Comparison of ENCODE assay signal across 8 cellular contexts in the genomic region with DNA sequence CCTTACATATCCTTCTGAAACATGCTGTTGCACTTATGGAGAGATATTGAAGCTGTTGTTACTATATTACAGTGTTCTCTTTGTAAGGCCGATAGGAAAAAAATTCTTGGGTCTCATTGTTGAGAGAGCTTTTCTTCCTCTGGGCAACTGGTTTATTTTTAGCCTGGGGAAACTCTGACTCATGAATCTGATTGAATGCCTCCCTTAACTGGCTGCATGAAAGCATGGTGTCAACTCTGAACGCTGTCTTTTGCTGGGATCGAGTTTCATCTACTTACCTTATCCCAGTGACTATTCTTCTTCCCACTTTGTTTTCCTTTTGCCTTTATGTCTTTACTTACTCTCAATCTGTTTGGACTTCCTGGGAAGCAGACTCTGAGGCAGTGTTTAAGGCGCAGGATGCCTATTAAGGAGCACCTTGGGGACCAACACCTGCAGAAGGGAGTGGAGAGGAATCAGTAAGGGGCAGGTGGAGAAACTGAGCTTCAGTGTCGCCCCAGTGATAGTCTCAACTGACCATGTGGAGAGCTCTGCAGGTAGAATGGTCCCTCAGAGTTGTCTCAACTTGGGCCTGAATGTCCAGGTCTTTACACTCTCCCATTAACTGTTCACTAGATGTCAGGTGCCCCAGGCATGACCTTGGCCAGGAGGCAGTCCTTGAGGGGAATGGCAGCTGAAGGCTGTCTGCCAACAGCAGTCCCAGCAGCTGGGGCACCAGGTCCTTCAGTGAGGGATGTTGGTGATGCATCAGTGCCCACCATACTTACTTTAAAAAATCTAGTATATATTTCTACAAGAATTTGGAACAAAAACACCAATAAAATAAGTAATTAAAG.
DNase-seq lines count a peak whose midpoint lies in the region; ATAC-seq and TF ChIP-seq lines count a peak whose summit lies in the region.

No MANE protein-coding gene starts in this region.

- H3K27me3 ChIP-seq in endodermal cell (ENCODE audit: control insufficient read depth, insufficient read depth, low read length, poor library complexity, severe bottlenecking), result no peaks in the 10 kb centered on the region

- no peaks in the 10 kb centered on the region for H3K9me3 ChIP-seq in endodermal cell (ENCODE audit: control insufficient read depth, low read length)

- H3K4me1 Mint-ChIP-seq in endodermal cell, result no peaks in the 10 kb centered on the region

- peak; percentile 64 for DNase-seq in DMS 273 (lab: John Stamatoyannopoulos, UW; ENCODE audit: unreplicated experiment)
- peak; percentile 14 for DNase-seq in NCI-H446 treated with DMSO at 0.1 percent for 48 hours (lab: John Stamatoyannopoulos, UW)
- DNase-seq in endodermal cell, result no peak
- DNase-seq in myocyte (ENCODE audit: low read depth), result peak; percentile 97
- DNase-seq in DMS79 treated with DMSO at 0.1 percent for 48 hours (lab: John Stamatoyannopoulos, UW), result no peak

- 72 to 80% methylated on average over 3 to 5 of the region's 5 CpGs for WGBS in endodermal cell (ENCODE audit: insufficient coverage in 1 of 2, insufficient read length in 1 of 2), 2 experiments

- H3K9ac ChIP-seq in endodermal cell (ENCODE audit: extremely low read depth, low read length, poor library complexity, severe bottlenecking), result no peak overlapping the region

- H3K36me3 ChIP-seq in endodermal cell (ENCODE audit: control insufficient read depth, insufficient read depth, low read length), result no peaks in the 10 kb centered on the region

- H3K36me3 Mint-ChIP-seq in endodermal cell (ENCODE audit: low read depth), result no peaks in the 10 kb centered on the region

- no peak for TF ChIP-seq CTCF in endodermal cell (conservative IDR thresholded peaks at IDR 0.05)

- peak overlapping the region; percentile 86 for H3K27ac ChIP-seq in endodermal cell (ENCODE audit: low read depth, low read length)

- H3K4me1 ChIP-seq in endodermal cell (ENCODE audit: control insufficient read depth, insufficient read depth, low read length), result no peaks in the 10 kb centered on the region

- H3K27ac Mint-ChIP-seq in endodermal cell, result no peak overlapping the region

- ATAC-seq in HG03045 (IDR thresholded peaks at IDR 0.05; ENCODE audit: unreplicated experiment) (no peak), GM21528 (IDR thresholded peaks at IDR 0.05; ENCODE audit: low FRiP score, unreplicated experiment) (no peak), GM19395 (IDR thresholded peaks at IDR 0.05; ENCODE audit: unreplicated experiment) (no peak)

- H3K27me3 Mint-ChIP-seq in endodermal cell (ENCODE audit: insufficient read depth), result no peaks in the 10 kb centered on the region

- no peak overlapping the region for H3K4me3 ChIP-seq in endodermal cell (ENCODE audit: low read length)

- H3K9me3 Mint-ChIP-seq in endodermal cell, result no peaks in the 10 kb centered on the region

- no peak overlapping the region for H3K4me3 Mint-ChIP-seq in endodermal cell

Comparison
In these comparisons a context has a peak if more than half of its experiments do, and no peak if none do; other contexts are left out.
1. DNase-seq: peak in DMS 273 (single experiment), NCI-H446 treated with DMSO at 0.1 percent for 48 hours (single experiment) and myocyte (single experiment); none in endodermal cell (single experiment) and DMS79 treated with DMSO at 0.1 percent for 48 hours (single experiment).